Comparison of ENCODE assay signal across 6 cellular contexts in the genomic region with DNA sequence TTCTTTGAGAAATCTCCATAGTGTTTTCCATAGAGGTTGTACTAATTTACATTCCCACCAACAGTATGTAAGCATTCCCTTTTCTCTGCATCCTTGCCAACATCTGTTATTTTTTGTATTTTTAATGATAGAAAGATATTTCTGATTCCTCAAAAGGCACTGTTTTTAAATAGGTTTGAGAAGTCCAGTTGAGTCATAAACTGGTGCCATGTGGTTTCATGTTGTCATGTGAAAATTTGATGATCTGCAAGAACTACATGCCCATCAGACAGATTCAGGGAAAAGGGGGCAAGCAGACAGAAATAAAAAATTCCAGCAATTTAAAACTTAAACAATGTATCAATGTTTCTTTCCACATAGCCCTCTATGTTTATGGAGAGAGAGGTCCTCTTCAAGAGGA.
"Had no signal": no experiment of that assay in that cellular context is flagged by ENCODE, and none has a peak within 500 bp of the region (broad histone marks: within the 10 kb centered on the region; RNA-seq: fewer than 3 reads in every experiment).

No MANE protein-coding gene starts in this region.

- DNase-seq: GM23248, GOT3, H7, HFFc6 had no signal

- H2AFZ ChIP-seq: GM23248 had no signal

- H3K36me3 ChIP-seq: HAP-1 had no signal

- H3K27ac ChIP-seq: GM23248, HL-60 had no signal

- H3K4me1 ChIP-seq: HAP-1 had no signal

- H3K4me3 ChIP-seq: GM23248, HAP-1 had no signal

- H3K9ac ChIP-seq: GM23248 had no signal

- H3K9me3 ChIP-seq: HAP-1 had no signal
